Comparison of ENCODE assay signal across 25 cellular contexts in the genomic region with DNA sequence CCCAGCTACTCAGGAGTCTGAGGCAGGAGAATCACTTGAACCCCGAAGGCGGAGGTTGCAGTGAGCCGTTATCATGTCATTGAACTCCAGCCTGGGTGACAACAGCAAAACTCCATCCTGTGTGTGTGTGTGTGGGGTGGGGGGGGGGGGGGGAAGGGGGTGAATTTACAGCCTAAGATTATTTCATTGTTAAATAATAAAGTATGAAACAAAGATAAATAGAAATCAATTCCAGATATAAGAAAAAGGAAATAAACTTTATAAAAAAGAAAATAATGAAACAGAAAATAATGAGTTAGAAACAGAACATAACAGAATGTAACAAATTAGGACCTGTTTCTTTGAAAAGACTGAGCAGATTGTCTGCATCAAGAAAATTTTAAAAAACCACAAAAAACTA.
"Had no signal": no experiment of that assay in that cellular context is flagged by ENCODE, and none has a peak within 500 bp of the region (broad histone marks: within the 10 kb centered on the region; RNA-seq: fewer than 3 reads in every experiment).

No MANE protein-coding gene starts in this region.

- H3K4me1 ChIP-seq: neural progenitor cell, parathyroid adenoma, psoas muscle, stomach, thyroid gland, tibial nerve, upper lobe of left lung, vagina had no signal

- FAIRE-seq: urothelium cell line had no signal

- ATAC-seq: natural killer cell; psoas muscle; right cardiac atrium; sciatic nerve; stimulated activated effector memory CD8-positive, alpha-beta T cell treated with anti-CD3 and anti-CD28 coated beads, Interleukin-12 subunit alpha, Interleukin-12 subunit beta, amount 100 ng/mL, for 72 hours; stimulated activated naive B cell treated with anti-CD40 and anti-IgM and Interleukin-4, amounts not matched to agents 10 μg/mL and 1 μg/mL and 100 μg/mL, for 72 hours had no signal

- H3K9ac ChIP-seq: neural progenitor cell, parathyroid adenoma had no signal

- H3K4me2 ChIP-seq: neural progenitor cell had no signal

- H3K9me3 ChIP-seq: ovary, thyroid gland, upper lobe of left lung had no signal

- H3K4me3 ChIP-seq: neural progenitor cell, ovary, psoas muscle, skin epidermis, stomach, thoracic aorta, thyroid gland, tibial nerve, upper lobe of left lung, vagina had no signal

- DNase-seq: natural killer cell; occipital lobe; ovary; posterior cingulate gyrus; psoas muscle; right cardiac atrium; stimulated activated CD4-positive, alpha-beta T cell treated with anti-CD3 and anti-CD28 coated beads, Interleukin-15, amount 100 ng/mL, for 24 hours; stimulated activated CD4-positive, alpha-beta T cell treated with anti-CD3 and anti-CD28 coated beads, Interleukin-2, amount 100 ng/mL, for 24 hours; stimulated activated CD4-positive, alpha-beta T cell treated with anti-CD3 and anti-CD28 coated beads, Interleukin-2, amount 100 ng/mL, for 48 hours; stimulated activated CD4-positive, alpha-beta T cell treated with anti-CD3 and anti-CD28 coated beads, Interleukin-4, amount 100 ng/mL, for 24 hours; stimulated activated naive B cell treated with anti-CD40 and anti-IgM and Interleukin-4, amounts not matched to agents 10 μg/mL and 1 μg/mL and 100 μg/mL, for 72 hours; stimulated activated naive CD4-positive, alpha-beta T cell treated with Interleukin-2 at 50 U/mL for 16 hours; stomach; thyroid gland; trophoblast cell; upper lobe of left lung had no signal

- H3K27me3 ChIP-seq: neural progenitor cell, ovary, stomach, thyroid gland, tibial nerve, upper lobe of left lung, vagina had no signal

- H3K27ac ChIP-seq: neural progenitor cell, ovary, parathyroid adenoma, psoas muscle, skin epidermis, stomach, thoracic aorta, thyroid gland, tibial nerve, upper lobe of left lung, vagina had no signal

- H2AFZ ChIP-seq: neural progenitor cell, parathyroid adenoma had no signal

- H3K36me3 ChIP-seq: neural progenitor cell, ovary had no signal
